Comparison of ENCODE assay signal across 8 cellular contexts in genomic region chr7:70695804-70696104, GRCh38.
DNase-seq lines count a peak whose midpoint lies in the region; ATAC-seq and TF ChIP-seq lines count a peak whose summit lies in the region.

No MANE protein-coding gene starts in this region.

- H3K4me3 Mint-ChIP-seq in endodermal cell (peak overlapping the region; percentile 78), Calu3 (ENCODE audit: low read depth, unreplicated experiment) (no peak overlapping the region)

- no peak for TF ChIP-seq EP300 in ovary (IDR thresholded peaks at IDR 0.05)

- H3K4me2 ChIP-seq in MM.1S (ENCODE audit: low read depth, low read length): peak overlapping the region; percentile 85

- peak overlapping the region; percentile 79 for H3K4me3 ChIP-seq in MM.1S (ENCODE audit: low read length)
- H3K4me3 ChIP-seq in endodermal cell (ENCODE audit: low read length): peak overlapping the region; percentile 96
- H3K4me3 ChIP-seq in ovary: peak overlapping the region; percentile 58

- BruUV-seq in Calu3 (replicated peaks; lab: Mats Ljungman, UMichigan): no TSS peak

- H3K27ac ChIP-seq in MM.1S (ENCODE audit: low read length) (peak overlapping the region; percentile 35; the same call in 1 of the 2 replicates), endodermal cell (ENCODE audit: low read depth, low read length) (peak overlapping the region; percentile 92), ovary (peak overlapping the region in 1 of 2 donors; percentile 88)

- H3K9me3 Mint-ChIP-seq in endodermal cell (no peaks in the 10 kb centered on the region), Calu3 (ENCODE audit: low read depth, unreplicated experiment) (no peaks in the 10 kb centered on the region)

- no peaks in the 10 kb centered on the region for H3K36me3 ChIP-seq in MM.1S (replicated peaks; ENCODE audit: insufficient read depth, low read length)
- H3K36me3 ChIP-seq in endodermal cell (ENCODE audit: control insufficient read depth, insufficient read depth, low read length): peaks cover 15% of the 10 kb centered on the region
- no peaks in the 10 kb centered on the region for H3K36me3 ChIP-seq in ovary

- no peaks in the 10 kb centered on the region for H3K27me3 ChIP-seq in MM.1S (replicated peaks; ENCODE audit: insufficient read depth, low read length)
- peaks cover 25% of the 10 kb centered on the region for H3K27me3 ChIP-seq in endodermal cell (ENCODE audit: control insufficient read depth, insufficient read depth, low read length, poor library complexity, severe bottlenecking)
- H3K27me3 ChIP-seq in ovary: no peaks in the 10 kb centered on the region

- peak overlapping the region; percentile 90 for H3K9ac ChIP-seq in MM.1S (ENCODE audit: low read length)
- peak overlapping the region; percentile 89 for H3K9ac ChIP-seq in endodermal cell (ENCODE audit: extremely low read depth, low read length, poor library complexity, severe bottlenecking)

- peaks cover 61% of the 10 kb centered on the region for H3K79me2 ChIP-seq in MM.1S (ENCODE audit: low read length)

- H2AFZ ChIP-seq in MM.1S (ENCODE audit: low read length): peak overlapping the region; percentile 88

- intact Hi-C loops in ovary (cut with DNase I) (loop anchor here in 2 of 4 donors (10.0 kb wide), 2 partner anchors 651 to 1101 kb away; partner anchors contain the start of gene AUTS2 (in 1 of the 2)), Calu3 (cut with micrococcal nuclease; ENCODE audit: unreplicated experiment) (no loop called here)

- DNase-seq in EH (ENCODE audit: low read depth) (peak; percentile 23), MM.1S (peak; percentile 37), endodermal cell (no peak), ovary (no peak), Calu3 (no peak)

- H3K9me3 ChIP-seq in MM.1S (replicated peaks; ENCODE audit: insufficient read depth, low read length) (no peaks in the 10 kb centered on the region), endodermal cell (ENCODE audit: control insufficient read depth, low read length) (no peaks in the 10 kb centered on the region), ovary (no peaks in the 10 kb centered on the region)

- TF ChIP-seq POLR2A in ovary (IDR thresholded peaks at IDR 0.05): no peak

- CTCF ChIA-PET in Calu3 (lab: Charles Lee): no interaction called here

- no peaks in the 10 kb centered on the region for H3K9me2 ChIP-seq in MM.1S (replicated peaks; ENCODE audit: insufficient read depth, low read length)

- H4K20me1 ChIP-seq in MM.1S (ENCODE audit: insufficient read depth, low read length): no peaks in the 10 kb centered on the region

- H3K27ac Mint-ChIP-seq in endodermal cell (peak overlapping the region; percentile 64), Calu3 (ENCODE audit: unreplicated experiment) (no peak overlapping the region)

- H3K36me3 Mint-ChIP-seq in endodermal cell (ENCODE audit: low read depth) (peaks cover 3% of the 10 kb centered on the region), Calu3 (ENCODE audit: insufficient read depth, unreplicated experiment) (no peaks in the 10 kb centered on the region)

- peaks cover 17% of the 10 kb centered on the region for H3K4me1 ChIP-seq in MM.1S (ENCODE audit: low read length)
- peaks cover 13% of the 10 kb centered on the region for H3K4me1 ChIP-seq in endodermal cell (ENCODE audit: control insufficient read depth, insufficient read depth, low read length)
- H3K4me1 ChIP-seq in ovary (ENCODE audit: insufficient read depth): peaks cover 3% of the 10 kb centered on the region

- H3F3A ChIP-seq in MM.1S (ENCODE audit: insufficient read depth, low read length): peaks cover 13% of the 10 kb centered on the region

- no peak for ATAC-seq in GM18907 (IDR thresholded peaks at IDR 0.05; ENCODE audit: unreplicated experiment)
- ATAC-seq in GM19324 (IDR thresholded peaks at IDR 0.05; ENCODE audit: low FRiP score, unreplicated experiment): no peak
- no peak for ATAC-seq in HG03039 (IDR thresholded peaks at IDR 0.05; ENCODE audit: unreplicated experiment)

- WGBS in endodermal cell (ENCODE audit: insufficient coverage in 1 of 2, insufficient read length in 1 of 2), 2 experiments: 0% methylated on average over 5 to 10 of the region's 10 CpGs
- WGBS in ovary, 3 donors: 0 to 5% (median 2%) methylated on average over 10 of the region's 10 CpGs

- peaks cover 68% of the 10 kb centered on the region for H3K27me3 Mint-ChIP-seq in endodermal cell (ENCODE audit: insufficient read depth)
- peaks cover 16% of the 10 kb centered on the region for H3K27me3 Mint-ChIP-seq in Calu3 (ENCODE audit: unreplicated experiment)

- H3K4me1 Mint-ChIP-seq in endodermal cell (peaks cover 23% of the 10 kb centered on the region), Calu3 (ENCODE audit: low read depth, unreplicated experiment) (no peaks in the 10 kb centered on the region)

- TF ChIP-seq CTCF in MM.1S (IDR thresholded peaks at IDR 0.05; ENCODE audit: low read length) (no peak), endodermal cell (conservative IDR thresholded peaks at IDR 0.05) (no peak), ovary (IDR thresholded peaks at IDR 0.05) (no peak), Calu3 (IDR thresholded peaks at IDR 0.05; ENCODE audit: unreplicated experiment) (no peak)

Comparison
In these comparisons a context has a peak if more than half of its experiments do, and no peak if none do; other contexts are left out.
1. DNase-seq: peak in EH (single experiment) and MM.1S (single experiment); none in endodermal cell (single experiment), ovary (0 of 5) and Calu3 (single experiment).
2. Peak in every context shown above with its lines, with median percentiles within 50 percentile points of each other: H3K4me3 ChIP-seq.